Comparison of ENCODE assay signal across 2 cellular contexts in genomic region chr1:76015478-76016103, GRCh38.
TF ChIP-seq lines count a peak whose summit lies in the region.

No MANE protein-coding gene starts in this region.

TF ChIP-seq in HepG2, 621 proteins besides CTCF, POLR2A, EP300 and RAD21:
- TF ChIP-seq CC2D1A (CRISPR knock-in tag; IDR thresholded peaks at IDR 0.05) (no peak), AFF4 (CRISPR knock-in tag; IDR thresholded peaks at IDR 0.05) (no peak), MAFF (IDR thresholded peaks at IDR 0.05; ENCODE audit: low read depth, low read length) (peak; percentile 47; the same call in 1 of the 2 replicates), MAFK (conservative IDR thresholded peaks at IDR 0.05 in 1 of 2, IDR thresholded peaks at IDR 0.05 in 1 of 2; ENCODE audit: low read length in 2 of 2) (peak; percentile 25 to 75; a peak in 2 of 4 replicates), ZSCAN20 (CRISPR knock-in tag; IDR thresholded peaks at IDR 0.05; ENCODE audit: borderline replicate concordance) (no peak)

TF ChIP-seq in K562, 482 proteins besides CTCF, POLR2A, EP300 and RAD21:
- TF ChIP-seq ZNF316 (IDR thresholded peaks at IDR 0.05) (peak; percentile 41), ZFP30 (CRISPR knock-in tag; IDR thresholded peaks at IDR 0.05; ENCODE audit: borderline replicate concordance) (no peak)
